ENCODE assay signal across 15 cellular contexts in genomic region chr3:191138937-191139336, GRCh38.
DNase-seq lines count a peak whose midpoint lies in the region; ATAC-seq and TF ChIP-seq lines count a peak whose summit lies in the region.
"Had no signal": no experiment of that assay in that cellular context is flagged by ENCODE, and none has a peak within 500 bp of the region (broad histone marks: within the 10 kb centered on the region; RNA-seq: fewer than 3 reads in every experiment).

No MANE protein-coding gene starts in this region.

- CTCF ChIA-PET in HEK293T (lab: Yijun Ruan, JAX): no interaction called here

- H4K20me1 ChIP-seq in osteoblast (ENCODE audit: insufficient read depth, low read length): no peaks in the 10 kb centered on the region

- no peaks in the 10 kb centered on the region for H3K79me2 ChIP-seq in osteoblast (ENCODE audit: insufficient read depth, low read length)

- H3K4me2 ChIP-seq in osteoblast (ENCODE audit: insufficient read depth, low read length): no peak overlapping the region
- H3K4me2 ChIP-seq: PC-9 had no signal

- H3K27ac ChIP-seq in osteoblast (ENCODE audit: low read depth, low read length): no peak overlapping the region
- H3K27ac ChIP-seq: PC-9, thyroid gland had no signal

- ATAC-seq in GM21786 (IDR thresholded peaks at IDR 0.05; ENCODE audit: unreplicated experiment): peak; percentile 39
- ATAC-seq in HG03432 (IDR thresholded peaks at IDR 0.05; ENCODE audit: unreplicated experiment): peak; percentile 38
- ATAC-seq in GM19328 (IDR thresholded peaks at IDR 0.05; ENCODE audit: unreplicated experiment): no peak
- ATAC-seq: T-cell had no signal

- peaks cover 17% of the 10 kb centered on the region for H3K4me1 ChIP-seq in osteoblast (ENCODE audit: insufficient read depth, low read length)
- H3K4me1 ChIP-seq: thyroid gland had no signal

- H3K9me3 ChIP-seq in osteoblast (ENCODE audit: low read depth, low read length): no peaks in the 10 kb centered on the region
- H3K9me3 ChIP-seq: thyroid gland had no signal

- TF ChIP-seq CTCF in osteoblast (IDR thresholded peaks at IDR 0.05; ENCODE audit: extremely low read depth, low read depth, low read length): no peak

- no peak overlapping the region for H3K4me3 ChIP-seq in osteoblast (ENCODE audit: insufficient read depth, low read length)
- H3K4me3 ChIP-seq: PC-9, thyroid gland had no signal

- peak overlapping the region; percentile 36 for H2AFZ ChIP-seq in osteoblast (ENCODE audit: low read length)
- H2AFZ ChIP-seq: PC-9 had no signal

- DNase-seq in SIG-M5 treated with dmso at 0.1 percent for 504 hours (lab: John Stamatoyannopoulos, UW; ENCODE audit: unreplicated experiment) (peak; percentile 42), SIG-M5 (lab: John Stamatoyannopoulos, UW) (no peak), osteoblast (ENCODE audit: insufficient read length, low spot score, missing footprints) (no peak), HEK293T (ENCODE audit: extremely low spot score) (no peak), glomerular visceral epithelial cell (ENCODE audit: extremely low spot score) (no peak)
- DNase-seq: activated CD8-positive, alpha-beta memory T cell treated with anti-CD3 and anti-CD28 coated beads, Interleukin-2, amount 50 U/mL, for 48 hours; activated naive CD4-positive, alpha-beta T cell treated with anti-CD3 and anti-CD28 coated beads, Interleukin-2, amount 10 ng/mL, durations not matched to agents 7 days and 5 days; CD8-positive, alpha-beta memory T cell; NCI-H1105; PC-9; T-cell; thyroid gland had no signal

- no peaks in the 10 kb centered on the region for H3K36me3 ChIP-seq in osteoblast (ENCODE audit: insufficient read depth, low read length)
- H3K36me3 ChIP-seq: thyroid gland had no signal

- no peaks in the 10 kb centered on the region for H3K27me3 ChIP-seq in osteoblast (ENCODE audit: insufficient read depth, low read length)
- H3K27me3 ChIP-seq: thyroid gland had no signal

- POLR2A ChIA-PET in HEK293T (lab: Yijun Ruan, JAX): no interaction called here

TF ChIP-seq in HEK293T, 16 proteins besides CTCF, POLR2A, EP300 and RAD21:
- TF ChIP-seq HDGF (IDR thresholded peaks at IDR 0.05; ENCODE audit: borderline replicate concordance): no peak
- TF ChIP-seq BHLHE40 (IDR thresholded peaks at IDR 0.05; ENCODE audit: borderline replicate concordance): no peak
- TF ChIP-seq ARNT (IDR thresholded peaks at IDR 0.05): no peak
- TF ChIP-seq FOXK2 (IDR thresholded peaks at IDR 0.05): no peak
- no peak for TF ChIP-seq L3MBTL2 (conservative IDR thresholded peaks at IDR 0.05)
- TF ChIP-seq TARDBP (IDR thresholded peaks at IDR 0.05): no peak
- no peak for TF ChIP-seq CTBP1 (IDR thresholded peaks at IDR 0.05; ENCODE audit: borderline replicate concordance)
- no peak for TF ChIP-seq SUZ12 (IDR thresholded peaks at IDR 0.05)
- TF ChIP-seq ELF4 (IDR thresholded peaks at IDR 0.05): no peak
- TF ChIP-seq FOXA1 (IDR thresholded peaks at IDR 0.05): no peak
- no peak for TF ChIP-seq PKNOX1 (IDR thresholded peaks at IDR 0.05)
- TF ChIP-seq ZNF384 (IDR thresholded peaks at IDR 0.05): no peak
- TF ChIP-seq SP1 (IDR thresholded peaks at IDR 0.05): no peak
